In the genomic region with DNA sequence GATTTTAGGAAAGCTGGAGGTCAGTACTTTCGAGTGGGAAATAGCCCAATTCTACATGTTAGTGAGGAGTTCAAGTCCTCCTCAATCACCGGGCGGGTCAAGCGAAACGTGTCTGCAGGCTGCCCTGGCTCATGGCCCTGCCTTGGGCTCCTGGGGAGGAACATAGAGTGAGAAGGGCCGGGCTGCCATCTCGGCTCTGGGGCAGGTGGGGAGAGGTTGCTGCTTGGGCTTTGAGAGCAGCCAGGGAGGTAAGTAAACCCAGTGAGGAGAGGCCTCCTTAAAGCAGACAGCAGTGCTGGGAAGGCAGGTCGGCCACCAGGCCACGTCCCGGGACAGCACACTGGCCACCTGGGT, we compare ENCODE assay signal across 24 cellular contexts.
"Had no signal": no experiment of that assay in that cellular context is flagged by ENCODE, and none has a peak within 500 bp of the region (broad histone marks: within the 10 kb centered on the region; RNA-seq: fewer than 3 reads in every experiment).

No MANE protein-coding gene starts in this region.

- H3K27ac ChIP-seq: brain microvascular endothelial cell, cardiac muscle cell had no signal

- H3K27me3 ChIP-seq: brain microvascular endothelial cell, cardiac muscle cell, MG63 had no signal

- H3K36me3 ChIP-seq: cardiac muscle cell had no signal

- H3K4me1 Mint-ChIP-seq: activated B cell treated with CpG ODN at 0.5 μM for 24 hours; activated CD4-positive, alpha-beta T cell treated with anti-CD3 and anti-CD28 coated beads, Interleukin-2, amount 10 ng/mL, durations not matched to agents 24 days and 14 days; activated CD8-positive, alpha-beta memory T cell treated with anti-CD3 and anti-CD28 coated beads, Interleukin-2, amount 10 ng/mL, durations not matched to agents 7 days and 5 days had no signal

- H3K9me3 ChIP-seq: MG63 had no signal

- ATAC-seq: activated CD8-positive, alpha-beta memory T cell treated with anti-CD3 and anti-CD28 coated beads, Interleukin-2, amount 10 ng/mL, durations not matched to agents 7 days and 5 days; activated naive CD4-positive, alpha-beta T cell treated with anti-CD3 and anti-CD28 coated beads, Interleukin-2, amount 50 U/mL, for 72 hours; PC-3 had no signal

- DNase-seq: activated B cell treated with CpG ODN at 0.5 μM for 24 hours; activated CD4-positive, alpha-beta T cell treated with anti-CD3 and anti-CD28 coated beads for 1 hour; activated CD4-positive, alpha-beta T cell treated with anti-CD3 and anti-CD28 coated beads, Interleukin-2, amount 10 ng/mL, durations not matched to agents 24 days and 14 days; activated CD4-positive, alpha-beta T cell treated with anti-CD3 and anti-CD28 coated beads, Interleukin-2, amount 50 U/mL, for 48 hours; activated CD8-positive, alpha-beta memory T cell treated with anti-CD3 and anti-CD28 coated beads, Interleukin-2, amount 10 ng/mL, durations not matched to agents 7 days and 5 days; activated effector memory CD4-positive, alpha-beta T cell treated with Interleukin-2 at 50 U/mL for 16 hours; activated naive CD4-positive, alpha-beta T cell; activated T-cell treated with anti-CD3 and anti-CD28 coated beads, Interleukin-2, amount 50 U/mL, for 24 hours; brain microvascular endothelial cell; MG63; NCI-H1105; NCI-H1436 treated with DMSO at 0.1 percent for 48 hours; NCI-H187; NCI-H2081; NCI-H510A treated with DMSO at 0.1 percent for 48 hours; NCI-H69; PC-3; SHP77 treated with DMSO at 0.1 percent for 48 hours; T-helper 9 cell had no signal

- H3K36me3 Mint-ChIP-seq: activated naive CD4-positive, alpha-beta T cell treated with anti-CD3 and anti-CD28 coated beads, Interleukin-2, amount 50 U/mL, for 72 hours had no signal

- H3K27ac Mint-ChIP-seq: activated B cell treated with CpG ODN at 0.5 μM for 24 hours; activated CD4-positive, alpha-beta T cell treated with anti-CD3 and anti-CD28 coated beads, Interleukin-2, amount 10 ng/mL, durations not matched to agents 24 days and 14 days; activated CD8-positive, alpha-beta memory T cell treated with anti-CD3 and anti-CD28 coated beads, Interleukin-2, amount 10 ng/mL, durations not matched to agents 7 days and 5 days; activated T-cell treated with anti-CD3 and anti-CD28 coated beads, Interleukin-2, amount 50 U/mL, for 24 hours; activated T-helper 1 cell treated with anti-CD3 and anti-CD28 coated beads, Interleukin-12 subunit alpha, Interleukin-12 subunit beta, Interleukin-2, Interleukin-4 antibody, amounts not matched to agents 30 ng/mL and 10 ng/mL and 1 ng/mL, durations not matched to agents 14 hours and 24 hours and 36 hours; T-helper 1 cell treated with Interleukin-12 subunit alpha and Interleukin-12 subunit beta and Interleukin-4 antibody, amounts not matched to agents 30 μg/mL and 1 μg/mL, for 36 hours had no signal

- H3K9me3 Mint-ChIP-seq: activated B cell treated with CpG ODN at 0.5 μM for 24 hours; activated CD4-positive, alpha-beta T cell treated with anti-CD3 and anti-CD28 coated beads, Interleukin-2, amount 10 ng/mL, durations not matched to agents 24 days and 14 days; activated naive CD4-positive, alpha-beta T cell treated with anti-CD3 and anti-CD28 coated beads, Interleukin-2, amount 50 U/mL, for 72 hours; activated T-cell treated with anti-CD3 and anti-CD28 coated beads, Interleukin-2, amount 50 U/mL, for 24 hours; activated T-helper 1 cell treated with anti-CD3 and anti-CD28 coated beads, Interleukin-12 subunit alpha, Interleukin-12 subunit beta, Interleukin-2, Interleukin-4 antibody, amounts not matched to agents 30 ng/mL and 10 ng/mL and 1 ng/mL, durations not matched to agents 14 hours and 24 hours and 36 hours; T-helper 1 cell treated with Interleukin-12 subunit alpha and Interleukin-12 subunit beta and Interleukin-4 antibody, amounts not matched to agents 30 μg/mL and 1 μg/mL, for 36 hours had no signal

- H3K27me3 Mint-ChIP-seq: activated B cell treated with CpG ODN at 0.5 μM for 24 hours; activated CD4-positive, alpha-beta T cell treated with anti-CD3 and anti-CD28 coated beads, Interleukin-2, amount 10 ng/mL, durations not matched to agents 24 days and 14 days; activated CD8-positive, alpha-beta memory T cell treated with anti-CD3 and anti-CD28 coated beads, Interleukin-2, amount 10 ng/mL, durations not matched to agents 7 days and 5 days; activated T-cell treated with anti-CD3 and anti-CD28 coated beads, Interleukin-2, amount 50 U/mL, for 24 hours had no signal

- FAIRE-seq: RCC 7860 had no signal

- H3K4me3 Mint-ChIP-seq: activated B cell treated with CpG ODN at 0.5 μM for 24 hours; activated CD4-positive, alpha-beta T cell treated with anti-CD3 and anti-CD28 coated beads, Interleukin-2, amount 10 ng/mL, durations not matched to agents 24 days and 14 days; activated CD8-positive, alpha-beta memory T cell treated with anti-CD3 and anti-CD28 coated beads, Interleukin-2, amount 10 ng/mL, durations not matched to agents 7 days and 5 days; activated T-cell treated with anti-CD3 and anti-CD28 coated beads, Interleukin-2, amount 50 U/mL, for 24 hours; activated T-helper 1 cell treated with anti-CD3 and anti-CD28 coated beads, Interleukin-12 subunit alpha, Interleukin-12 subunit beta, Interleukin-2, Interleukin-4 antibody, amounts not matched to agents 30 ng/mL and 10 ng/mL and 1 ng/mL, durations not matched to agents 14 hours and 24 hours and 36 hours; T-helper 1 cell treated with Interleukin-12 subunit alpha and Interleukin-12 subunit beta and Interleukin-4 antibody, amounts not matched to agents 30 μg/mL and 1 μg/mL, for 36 hours had no signal

- H3K4me3 ChIP-seq: cardiac muscle cell, MG63 had no signal
